Comparison of ENCODE assay signal across 8 cellular contexts in genomic region chr5:140548300-140548688, GRCh38. TPM values are rescaled to one million over a fixed set of nuclear protein-coding genes. Genes with fewer than 3 reads are reported as not detected.
DNase-seq lines count a peak whose midpoint lies in the region; ATAC-seq lines count a peak whose summit lies in the region.

No MANE protein-coding gene starts in this region.

- H3K4me3 Mint-ChIP-seq in activated T-helper 17 cell treated with anti-CD3 and anti-CD28 coated beads, Interleukin-2, amount 50 U/mL, for 72 hours, result peak overlapping the region; percentile 82
- peak overlapping the region; percentile 70 for H3K4me3 Mint-ChIP-seq in stimulated activated memory B cell treated with anti-CD40 and anti-IgM and Interleukin-4, amounts not matched to agents 10 μg/mL and 1 μg/mL and 100 μg/mL, for 72 hours

- H3K9me3 Mint-ChIP-seq in activated T-helper 17 cell treated with anti-CD3 and anti-CD28 coated beads, Interleukin-2, amount 50 U/mL, for 72 hours, result no peaks in the 10 kb centered on the region
- no peaks in the 10 kb centered on the region for H3K9me3 Mint-ChIP-seq in stimulated activated memory B cell treated with anti-CD40 and anti-IgM and Interleukin-4, amounts not matched to agents 10 μg/mL and 1 μg/mL and 100 μg/mL, for 72 hours

- no peaks in the 10 kb centered on the region for H3K9me3 ChIP-seq in iPS-15b (ENCODE audit: control insufficient read depth, insufficient read depth, low read length)

- no peaks in the 10 kb centered on the region for H3K27me3 Mint-ChIP-seq in activated T-helper 17 cell treated with anti-CD3 and anti-CD28 coated beads, Interleukin-2, amount 50 U/mL, for 72 hours
- H3K27me3 Mint-ChIP-seq in stimulated activated memory B cell treated with anti-CD40 and anti-IgM and Interleukin-4, amounts not matched to agents 10 μg/mL and 1 μg/mL and 100 μg/mL, for 72 hours, result no peaks in the 10 kb centered on the region

- ATAC-seq in GM21825 (IDR thresholded peaks at IDR 0.05; ENCODE audit: unreplicated experiment) (peak; percentile 6), left lobe of liver (no peak)
- no peak for ATAC-seq in activated T-helper 17 cell treated with anti-CD3 and anti-CD28 coated beads, Interleukin-2, amount 50 U/mL, for 72 hours (replicated peaks)
- no peak for ATAC-seq in stimulated activated memory B cell treated with anti-CD40 and anti-IgM and Interleukin-4, amounts not matched to agents 10 μg/mL and 1 μg/mL and 100 μg/mL, for 72 hours

- peak overlapping the region; percentile 58 for H3K4me3 ChIP-seq in iPS-15b (ENCODE audit: low read depth, low read length)

- H3K36me3 ChIP-seq in iPS-15b (ENCODE audit: control insufficient read depth, insufficient read depth, low read length), result peaks cover 12% of the 10 kb centered on the region

- peaks cover 60% of the 10 kb centered on the region for H3K36me3 Mint-ChIP-seq in activated T-helper 17 cell treated with anti-CD3 and anti-CD28 coated beads, Interleukin-2, amount 50 U/mL, for 72 hours (ENCODE audit: low read depth)
- peaks cover 49% of the 10 kb centered on the region for H3K36me3 Mint-ChIP-seq in stimulated activated memory B cell treated with anti-CD40 and anti-IgM and Interleukin-4, amounts not matched to agents 10 μg/mL and 1 μg/mL and 100 μg/mL, for 72 hours

- H3K27ac Mint-ChIP-seq in activated T-helper 17 cell treated with anti-CD3 and anti-CD28 coated beads, Interleukin-2, amount 50 U/mL, for 72 hours, result peak overlapping the region; percentile 91
- peak overlapping the region; percentile 75 for H3K27ac Mint-ChIP-seq in stimulated activated memory B cell treated with anti-CD40 and anti-IgM and Interleukin-4, amounts not matched to agents 10 μg/mL and 1 μg/mL and 100 μg/mL, for 72 hours

- peak overlapping the region; percentile 87 for H3K9ac ChIP-seq in iPS-15b (ENCODE audit: low read depth, low read length)

- DNase-seq in SKM-1 treated with dmso at 0.1 percent for 144 hours (lab: John Stamatoyannopoulos, UW; ENCODE audit: unreplicated experiment) (no peak), COR-L47 (lab: John Stamatoyannopoulos, UW) (no peak), left lobe of liver (ENCODE audit: low spot score) (no peak), SW 1271 (lab: John Stamatoyannopoulos, UW) (no peak)

- H3K27me3 ChIP-seq in iPS-15b (ENCODE audit: control insufficient read depth, insufficient read depth, low read length), result no peaks in the 10 kb centered on the region

- H3K4me1 Mint-ChIP-seq in activated T-helper 17 cell treated with anti-CD3 and anti-CD28 coated beads, Interleukin-2, amount 50 U/mL, for 72 hours, result peaks cover 5% of the 10 kb centered on the region
- H3K4me1 Mint-ChIP-seq in stimulated activated memory B cell treated with anti-CD40 and anti-IgM and Interleukin-4, amounts not matched to agents 10 μg/mL and 1 μg/mL and 100 μg/mL, for 72 hours, result peaks cover 41% of the 10 kb centered on the region

- H3K4me1 ChIP-seq in iPS-15b (ENCODE audit: control insufficient read depth, insufficient read depth, low read length), result peaks cover 12% of the 10 kb centered on the region

RNA-seq across cellular contexts. Expression of gene EIF4EBP3, which starts 0.8 kb away (rescaled TPM):
- 10 to 100 TPM in 1 of 2 donors, 1 to 10 TPM in 1; 8.9 to 11.8 TPM for total RNA-seq in activated T-helper 17 cell treated with anti-CD3 and anti-CD28 coated beads, Interleukin-2, amount 50 U/mL, for 72 hours
- total RNA-seq in left lobe of liver, result 11.3 TPM

RNA-seq across cellular contexts. Expression of gene SRA1, which starts 9.0 kb away (rescaled TPM):
- total RNA-seq in activated T-helper 17 cell treated with anti-CD3 and anti-CD28 coated beads, Interleukin-2, amount 50 U/mL, for 72 hours, result 10 to 100 TPM; 32.3 to 39.1 TPM
- total RNA-seq in left lobe of liver, result 19.5 TPM

RNA-seq across cellular contexts. Expression of gene APBB3, which starts 16.1 kb away (rescaled TPM):
- total RNA-seq in activated T-helper 17 cell treated with anti-CD3 and anti-CD28 coated beads, Interleukin-2, amount 50 U/mL, for 72 hours, result 10 to 100 TPM; 20.5 to 56.6 TPM
- total RNA-seq in left lobe of liver, result 14.1 TPM

RNA-seq across cellular contexts. Expression of gene SLC35A4, which starts 16.3 kb away (rescaled TPM):
- 10 to 100 TPM; 56.0 to 89.6 TPM for total RNA-seq in activated T-helper 17 cell treated with anti-CD3 and anti-CD28 coated beads, Interleukin-2, amount 50 U/mL, for 72 hours
- total RNA-seq in left lobe of liver, result 32.0 TPM
